1 cellular context compared by ENCODE assay signal in the genomic region with DNA sequence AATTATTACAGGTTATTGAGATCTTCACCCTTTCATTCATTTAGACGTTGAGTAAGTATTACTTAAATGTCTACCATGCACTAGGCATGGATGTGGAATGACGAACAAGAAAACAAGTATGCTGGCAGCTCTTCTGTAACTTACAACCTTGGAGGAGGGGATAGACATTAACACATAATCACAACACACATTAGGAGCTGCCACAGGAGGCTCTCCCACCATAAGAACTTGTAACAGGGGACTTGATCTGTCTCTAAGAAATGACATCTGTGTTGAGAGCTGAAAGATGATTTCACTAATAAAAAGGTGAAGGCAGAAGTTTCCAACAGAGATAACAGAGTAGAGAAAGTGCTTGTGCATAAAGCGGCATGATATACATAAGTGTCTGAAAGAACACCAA.
TF ChIP-seq lines count a peak whose summit lies in the region.

No MANE protein-coding gene starts in this region.

TF ChIP-seq in WTC11, 78 proteins besides CTCF, POLR2A, EP300 and RAD21 (continued from another document):
- no peak for TF ChIP-seq AFF4 (CRISPR knock-in tag; IDR thresholded peaks at IDR 0.05; ENCODE audit: borderline replicate concordance)
- TF ChIP-seq ZBTB43 (CRISPR knock-in tag; IDR thresholded peaks at IDR 0.05) = no peak
- TF ChIP-seq, protein P1, sequence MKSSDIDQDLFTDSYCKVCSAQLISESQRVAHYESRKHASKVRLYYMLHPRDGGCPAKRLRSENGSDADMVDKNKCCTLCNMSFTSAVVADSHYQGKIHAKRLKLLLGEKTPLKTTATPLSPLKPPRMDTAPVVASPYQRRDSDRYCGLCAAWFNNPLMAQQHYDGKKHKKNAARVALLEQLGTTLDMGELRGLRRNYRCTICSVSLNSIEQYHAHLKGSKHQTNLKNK (CRISPR knock-in tag; IDR thresholded peaks at IDR 0.05) = no peak
- TF ChIP-seq ZNF317 (CRISPR knock-in tag; IDR thresholded peaks at IDR 0.05; ENCODE audit: borderline replicate concordance, low read depth) = no peak
- TF ChIP-seq RELA (CRISPR knock-in tag; IDR thresholded peaks at IDR 0.05; ENCODE audit: borderline replicate concordance) = no peak
- no peak for TF ChIP-seq OVOL2 (CRISPR knock-in tag; IDR thresholded peaks at IDR 0.05; ENCODE audit: borderline replicate concordance)
- no peak for TF ChIP-seq CREM (CRISPR knock-in tag; IDR thresholded peaks at IDR 0.05)
- TF ChIP-seq, protein P2, sequence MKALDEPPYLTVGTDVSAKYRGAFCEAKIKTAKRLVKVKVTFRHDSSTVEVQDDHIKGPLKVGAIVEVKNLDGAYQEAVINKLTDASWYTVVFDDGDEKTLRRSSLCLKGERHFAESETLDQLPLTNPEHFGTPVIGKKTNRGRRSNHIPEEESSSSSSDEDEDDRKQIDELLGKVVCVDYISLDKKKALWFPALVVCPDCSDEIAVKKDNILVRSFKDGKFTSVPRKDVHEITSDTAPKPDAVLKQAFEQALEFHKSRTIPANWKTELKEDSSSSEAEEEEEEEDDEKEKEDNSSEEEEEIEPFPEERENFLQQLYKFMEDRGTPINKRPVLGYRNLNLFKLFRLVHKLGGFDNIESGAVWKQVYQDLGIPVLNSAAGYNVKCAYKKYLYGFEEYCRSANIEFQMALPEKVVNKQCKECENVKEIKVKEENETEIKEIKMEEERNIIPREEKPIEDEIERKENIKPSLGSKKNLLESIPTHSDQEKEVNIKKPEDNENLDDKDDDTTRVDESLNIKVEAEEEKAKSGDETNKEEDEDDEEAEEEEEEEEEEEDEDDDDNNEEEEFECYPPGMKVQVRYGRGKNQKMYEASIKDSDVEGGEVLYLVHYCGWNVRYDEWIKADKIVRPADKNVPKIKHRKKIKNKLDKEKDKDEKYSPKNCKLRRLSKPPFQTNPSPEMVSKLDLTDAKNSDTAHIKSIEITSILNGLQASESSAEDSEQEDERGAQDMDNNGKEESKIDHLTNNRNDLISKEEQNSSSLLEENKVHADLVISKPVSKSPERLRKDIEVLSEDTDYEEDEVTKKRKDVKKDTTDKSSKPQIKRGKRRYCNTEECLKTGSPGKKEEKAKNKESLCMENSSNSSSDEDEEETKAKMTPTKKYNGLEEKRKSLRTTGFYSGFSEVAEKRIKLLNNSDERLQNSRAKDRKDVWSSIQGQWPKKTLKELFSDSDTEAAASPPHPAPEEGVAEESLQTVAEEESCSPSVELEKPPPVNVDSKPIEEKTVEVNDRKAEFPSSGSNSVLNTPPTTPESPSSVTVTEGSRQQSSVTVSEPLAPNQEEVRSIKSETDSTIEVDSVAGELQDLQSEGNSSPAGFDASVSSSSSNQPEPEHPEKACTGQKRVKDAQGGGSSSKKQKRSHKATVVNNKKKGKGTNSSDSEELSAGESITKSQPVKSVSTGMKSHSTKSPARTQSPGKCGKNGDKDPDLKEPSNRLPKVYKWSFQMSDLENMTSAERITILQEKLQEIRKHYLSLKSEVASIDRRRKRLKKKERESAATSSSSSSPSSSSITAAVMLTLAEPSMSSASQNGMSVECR (CRISPR knock-in tag; IDR thresholded peaks at IDR 0.05; ENCODE audit: borderline replicate concordance) = no peak
- TF ChIP-seq ZNF396 (CRISPR knock-in tag; IDR thresholded peaks at IDR 0.05; ENCODE audit: borderline replicate concordance) = no peak
- TF ChIP-seq NR2C2 (CRISPR knock-in tag; IDR thresholded peaks at IDR 0.05) = no peak
- TF ChIP-seq, protein P3, sequence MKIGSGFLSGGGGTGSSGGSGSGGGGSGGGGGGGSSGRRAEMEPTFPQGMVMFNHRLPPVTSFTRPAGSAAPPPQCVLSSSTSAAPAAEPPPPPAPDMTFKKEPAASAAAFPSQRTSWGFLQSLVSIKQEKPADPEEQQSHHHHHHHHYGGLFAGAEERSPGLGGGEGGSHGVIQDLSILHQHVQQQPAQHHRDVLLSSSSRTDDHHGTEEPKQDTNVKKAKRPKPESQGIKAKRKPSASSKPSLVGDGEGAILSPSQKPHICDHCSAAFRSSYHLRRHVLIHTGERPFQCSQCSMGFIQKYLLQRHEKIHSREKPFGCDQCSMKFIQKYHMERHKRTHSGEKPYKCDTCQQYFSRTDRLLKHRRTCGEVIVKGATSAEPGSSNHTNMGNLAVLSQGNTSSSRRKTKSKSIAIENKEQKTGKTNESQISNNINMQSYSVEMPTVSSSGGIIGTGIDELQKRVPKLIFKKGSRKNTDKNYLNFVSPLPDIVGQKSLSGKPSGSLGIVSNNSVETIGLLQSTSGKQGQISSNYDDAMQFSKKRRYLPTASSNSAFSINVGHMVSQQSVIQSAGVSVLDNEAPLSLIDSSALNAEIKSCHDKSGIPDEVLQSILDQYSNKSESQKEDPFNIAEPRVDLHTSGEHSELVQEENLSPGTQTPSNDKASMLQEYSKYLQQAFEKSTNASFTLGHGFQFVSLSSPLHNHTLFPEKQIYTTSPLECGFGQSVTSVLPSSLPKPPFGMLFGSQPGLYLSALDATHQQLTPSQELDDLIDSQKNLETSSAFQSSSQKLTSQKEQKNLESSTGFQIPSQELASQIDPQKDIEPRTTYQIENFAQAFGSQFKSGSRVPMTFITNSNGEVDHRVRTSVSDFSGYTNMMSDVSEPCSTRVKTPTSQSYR (CRISPR knock-in tag; IDR thresholded peaks at IDR 0.05) = no peak
- no peak for TF ChIP-seq NFYB (CRISPR knock-in tag; conservative IDR thresholded peaks at IDR 0.05; ENCODE audit: low read depth)
- no peak for TF ChIP-seq E2F4 (CRISPR knock-in tag; IDR thresholded peaks at IDR 0.05; ENCODE audit: borderline replicate concordance, low read depth)
- TF ChIP-seq ZSCAN18 (CRISPR knock-in tag; IDR thresholded peaks at IDR 0.05) = no peak
- no peak for TF ChIP-seq RORB (CRISPR knock-in tag; IDR thresholded peaks at IDR 0.05)
